ENCODE assay signal across 8 cellular contexts in the genomic region with DNA sequence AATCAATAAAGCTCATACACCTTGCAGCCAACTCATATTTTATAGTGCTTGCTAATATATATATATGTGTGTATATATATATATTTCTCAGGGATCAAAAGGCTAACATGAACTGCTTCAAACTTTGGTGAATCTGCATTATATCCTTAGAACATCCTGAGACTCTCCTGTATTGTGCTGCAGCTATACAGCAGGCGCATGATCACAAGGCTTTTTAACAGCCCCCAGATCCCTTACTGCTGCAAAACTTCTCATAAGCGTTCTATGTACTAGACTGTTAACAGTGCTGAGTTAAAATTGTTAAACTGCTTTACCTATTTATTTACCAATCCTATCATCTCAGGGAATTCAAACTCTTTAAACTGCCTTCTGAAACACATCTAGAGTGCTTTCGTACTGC. TPM values are rescaled to one million over a fixed set of nuclear protein-coding genes. Genes with fewer than 3 reads are reported as not detected.
A peak's percentile ranks its signal among the peaks of the same experiment; 100 is the strongest.
DNase-seq lines count a peak whose midpoint lies in the region; TF ChIP-seq lines count a peak whose summit lies in the region.

No MANE protein-coding gene starts in this region.

- peak overlapping the region; percentile 98 to 99 for H3K4me3 Mint-ChIP-seq in CD14-positive monocyte
- H3K4me3 Mint-ChIP-seq in MCF 10A (ENCODE audit: unreplicated experiment): peak overlapping the region; percentile 82

- H3K36me3 Mint-ChIP-seq in CD14-positive monocyte (peaks cover 1 to 9% of the 10 kb centered on the region in 2 donors), MCF 10A (ENCODE audit: insufficient read depth, unreplicated experiment) (no peaks in the 10 kb centered on the region)

- peaks cover 41% of the 10 kb centered on the region for H3K4me1 Mint-ChIP-seq in CD14-positive monocyte
- H3K4me1 Mint-ChIP-seq in MCF 10A (ENCODE audit: insufficient read depth, unreplicated experiment): peaks cover 17% of the 10 kb centered on the region

- H3K27me3 Mint-ChIP-seq in CD14-positive monocyte (ENCODE audit: low read depth in 3 of 3): no peaks in the 10 kb centered on the region
- H3K27me3 Mint-ChIP-seq in MCF 10A (ENCODE audit: insufficient read depth, unreplicated experiment): no peaks in the 10 kb centered on the region

- no peak for DNase-seq in CD14-positive monocyte (ENCODE audit: low spot score)
- peak; percentile 20 for DNase-seq in MCF 10A (ENCODE audit: unreplicated experiment)
- no peak for DNase-seq in effector CD4-positive, alpha-beta T cell
- no peak for DNase-seq in NCI-H1930 (lab: John Stamatoyannopoulos, UW)
- no peak for DNase-seq in medulla oblongata (ENCODE audit: extremely low spot score)
- no peak for DNase-seq in NCI-H2107 (lab: John Stamatoyannopoulos, UW)

- H3K9ac ChIP-seq in mucosa of rectum (ENCODE audit: low read depth in 1 of 2, low read length in 2 of 2): peak overlapping the region; percentile 88 to 93

- no peaks in the 10 kb centered on the region for H3K9me3 ChIP-seq in KOPT-K1 (ENCODE audit: insufficient read depth, low read length, poor library complexity, severe bottlenecking)
- no peaks in the 10 kb centered on the region for H3K9me3 ChIP-seq in mucosa of rectum (ENCODE audit: control insufficient read depth in 2 of 2, low read length in 2 of 2)

- TF ChIP-seq CTCF in CD14-positive monocyte (IDR thresholded peaks at IDR 0.05) (no peak), MCF 10A (IDR thresholded peaks at IDR 0.05; ENCODE audit: unreplicated experiment) (no peak)

- H3K27ac Mint-ChIP-seq in CD14-positive monocyte (peak overlapping the region in 1 of 7 donors; percentile 94), MCF 10A (ENCODE audit: low read depth, unreplicated experiment) (peak overlapping the region; percentile 96)

- intact Hi-C loops in CD14-positive monocyte (cut with micrococcal nuclease): loop anchor here in 1 of 2 donors (5.0 kb wide), 3 partner anchors 300 to 435 kb away; partner anchors contain the start of genes LSM12 and TMUB2
- intact Hi-C loops in MCF 10A (cut with micrococcal nuclease): loop anchor here (5.0 kb wide), 2 partner anchors 85 to 100 kb away; no protein-coding TSS in a partner anchor

- peaks cover 12 to 22% of the 10 kb centered on the region in 2 donors for H3K4me1 ChIP-seq in mucosa of rectum (ENCODE audit: control insufficient read depth in 2 of 2, insufficient read depth in 2 of 2, low read length in 2 of 2)

- peak overlapping the region; percentile 96 to 98 for H3K4me3 ChIP-seq in mucosa of rectum (ENCODE audit: low read length in 2 of 2)

- H3K27me3 ChIP-seq in mucosa of rectum (ENCODE audit: control insufficient read depth in 2 of 2, insufficient read depth in 2 of 2, low read length in 2 of 2): no peaks in the 10 kb centered on the region

- CTCF ChIA-PET in MCF 10A (lab: Yijun Ruan, JAX): interaction anchor here (0.5 kb wide), 1 partner anchor 57 kb away, joined by 3 read pairs; no protein-coding TSS in a partner anchor

- no TSS peak for BruUV-seq in MCF 10A (replicated peaks; lab: Mats Ljungman, UMichigan)

- H3K27ac ChIP-seq in KOPT-K1 (ENCODE audit: low read depth, low read length, poor library complexity, severe bottlenecking) (peak overlapping the region; percentile 86), mucosa of rectum (ENCODE audit: low read depth in 2 of 2, low read length in 2 of 2) (no peak overlapping the region)

- H3K36me3 ChIP-seq in KOPT-K1 (ENCODE audit: insufficient read depth, low read length): peaks cover 11% of the 10 kb centered on the region
- H3K36me3 ChIP-seq in mucosa of rectum (ENCODE audit: control insufficient read depth in 2 of 2, insufficient read depth in 2 of 2, low read length in 2 of 2): no peaks in the 10 kb centered on the region

- POLR2A ChIA-PET in MCF 10A (lab: Yijun Ruan, JAX): interaction anchor here (0.5 to 2.9 kb wide), 13 partner anchors 11 to 956 kb away, joined by 3 to 16 read pairs (median 4); partner anchors contain the start of genes CCDC43, ETV4 and FZD2

- H3K9me3 Mint-ChIP-seq in CD14-positive monocyte: no peaks in the 10 kb centered on the region
- H3K9me3 Mint-ChIP-seq in MCF 10A (ENCODE audit: unreplicated experiment): no peaks in the 10 kb centered on the region

RNA-seq across cellular contexts. Expression of gene GPATCH8, which starts 1.3 kb away (rescaled TPM):
- polyA plus RNA-seq in CD14-positive monocyte: 10 to 100 TPM in 1 of 2 donors, 1 to 10 TPM in 1; 8.8 to 15.9 TPM
- total RNA-seq in MCF 10A (2022): 40.8 and 43.6 TPM in 2 replicates

RNA-seq across cellular contexts. Expression of gene FZD2, which starts 55.4 kb away (rescaled TPM):
- polyA plus RNA-seq in CD14-positive monocyte: 1 to 10 TPM; 6.2 to 7.2 TPM
- 6.8 and 10.1 TPM in 2 replicates for total RNA-seq in MCF 10A (2022)
